Comparison of ENCODE assay signal across 1 cellular context in the genomic region with DNA sequence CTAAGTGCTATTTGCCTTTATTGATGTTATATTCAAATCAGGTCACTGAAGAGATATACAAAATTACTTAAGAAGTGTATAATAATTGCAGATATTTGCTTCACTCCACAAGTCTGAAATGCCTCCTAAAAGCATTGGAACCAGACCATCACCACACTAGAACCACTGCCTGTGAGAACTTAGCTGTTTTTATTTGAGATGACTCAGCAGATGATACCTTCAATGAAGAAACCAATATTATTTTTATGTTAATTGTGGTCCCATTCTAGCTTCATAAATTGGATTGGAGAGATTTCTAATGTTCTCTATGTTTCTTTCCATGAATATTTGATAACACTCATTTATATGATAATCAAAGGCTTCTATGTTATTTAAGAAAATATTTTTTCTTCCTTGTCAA.
A peak's percentile ranks its signal among the peaks of the same experiment; 100 is the strongest.
TF ChIP-seq lines count a peak whose summit lies in the region.

No MANE protein-coding gene starts in this region.

TF ChIP-seq in K562, 482 proteins besides CTCF, POLR2A, EP300 and RAD21 (continued from another document):
- TF ChIP-seq, protein P1, sequence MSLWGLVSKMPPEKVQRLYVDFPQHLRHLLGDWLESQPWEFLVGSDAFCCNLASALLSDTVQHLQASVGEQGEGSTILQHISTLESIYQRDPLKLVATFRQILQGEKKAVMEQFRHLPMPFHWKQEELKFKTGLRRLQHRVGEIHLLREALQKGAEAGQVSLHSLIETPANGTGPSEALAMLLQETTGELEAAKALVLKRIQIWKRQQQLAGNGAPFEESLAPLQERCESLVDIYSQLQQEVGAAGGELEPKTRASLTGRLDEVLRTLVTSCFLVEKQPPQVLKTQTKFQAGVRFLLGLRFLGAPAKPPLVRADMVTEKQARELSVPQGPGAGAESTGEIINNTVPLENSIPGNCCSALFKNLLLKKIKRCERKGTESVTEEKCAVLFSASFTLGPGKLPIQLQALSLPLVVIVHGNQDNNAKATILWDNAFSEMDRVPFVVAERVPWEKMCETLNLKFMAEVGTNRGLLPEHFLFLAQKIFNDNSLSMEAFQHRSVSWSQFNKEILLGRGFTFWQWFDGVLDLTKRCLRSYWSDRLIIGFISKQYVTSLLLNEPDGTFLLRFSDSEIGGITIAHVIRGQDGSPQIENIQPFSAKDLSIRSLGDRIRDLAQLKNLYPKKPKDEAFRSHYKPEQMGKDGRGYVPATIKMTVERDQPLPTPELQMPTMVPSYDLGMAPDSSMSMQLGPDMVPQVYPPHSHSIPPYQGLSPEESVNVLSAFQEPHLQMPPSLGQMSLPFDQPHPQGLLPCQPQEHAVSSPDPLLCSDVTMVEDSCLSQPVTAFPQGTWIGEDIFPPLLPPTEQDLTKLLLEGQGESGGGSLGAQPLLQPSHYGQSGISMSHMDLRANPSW (CRISPR knock-in tag; IDR thresholded peaks at IDR 0.05) = no peak
- no peak for TF ChIP-seq RFX1 (IDR thresholded peaks at IDR 0.05)
- TF ChIP-seq, protein P2, sequence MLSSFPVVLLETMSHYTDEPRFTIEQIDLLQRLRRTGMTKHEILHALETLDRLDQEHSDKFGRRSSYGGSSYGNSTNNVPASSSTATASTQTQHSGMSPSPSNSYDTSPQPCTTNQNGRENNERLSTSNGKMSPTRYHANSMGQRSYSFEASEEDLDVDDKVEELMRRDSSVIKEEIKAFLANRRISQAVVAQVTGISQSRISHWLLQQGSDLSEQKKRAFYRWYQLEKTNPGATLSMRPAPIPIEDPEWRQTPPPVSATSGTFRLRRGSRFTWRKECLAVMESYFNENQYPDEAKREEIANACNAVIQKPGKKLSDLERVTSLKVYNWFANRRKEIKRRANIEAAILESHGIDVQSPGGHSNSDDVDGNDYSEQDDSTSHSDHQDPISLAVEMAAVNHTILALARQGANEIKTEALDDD (IDR thresholded peaks at IDR 0.05) = no peak
- TF ChIP-seq MAFK (IDR thresholded peaks at IDR 0.05; ENCODE audit: low read length) = peak; percentile 73
- TF ChIP-seq NCOA4 (IDR thresholded peaks at IDR 0.05; ENCODE audit: partially characterized antibody) = no peak
- TF ChIP-seq RBFOX2 (IDR thresholded peaks at IDR 0.05; ENCODE audit: low read depth, low read length) = no peak
- TF ChIP-seq DMBX1 (CRISPR knock-in tag; IDR thresholded peaks at IDR 0.05; ENCODE audit: borderline replicate concordance) = no peak
- TF ChIP-seq NFIC (IDR thresholded peaks at IDR 0.05) = no peak
- no peak for TF ChIP-seq PTBP1 (IDR thresholded peaks at IDR 0.05; ENCODE audit: low read depth, low read length)
- no peak for TF ChIP-seq STAT5A (IDR thresholded peaks at IDR 0.05; ENCODE audit: borderline replicate concordance, low read length)
- TF ChIP-seq SNRNP70 (optimal IDR thresholded peaks at IDR 0.05; ENCODE audit: low read depth, low read length) = no peak
- TF ChIP-seq CBFA2T2 (conservative IDR thresholded peaks at IDR 0.05) = no peak
- peak; percentile 91 for TF ChIP-seq C11orf30 (IDR thresholded peaks at IDR 0.05; ENCODE audit: low read depth)
- TF ChIP-seq, protein P3, sequence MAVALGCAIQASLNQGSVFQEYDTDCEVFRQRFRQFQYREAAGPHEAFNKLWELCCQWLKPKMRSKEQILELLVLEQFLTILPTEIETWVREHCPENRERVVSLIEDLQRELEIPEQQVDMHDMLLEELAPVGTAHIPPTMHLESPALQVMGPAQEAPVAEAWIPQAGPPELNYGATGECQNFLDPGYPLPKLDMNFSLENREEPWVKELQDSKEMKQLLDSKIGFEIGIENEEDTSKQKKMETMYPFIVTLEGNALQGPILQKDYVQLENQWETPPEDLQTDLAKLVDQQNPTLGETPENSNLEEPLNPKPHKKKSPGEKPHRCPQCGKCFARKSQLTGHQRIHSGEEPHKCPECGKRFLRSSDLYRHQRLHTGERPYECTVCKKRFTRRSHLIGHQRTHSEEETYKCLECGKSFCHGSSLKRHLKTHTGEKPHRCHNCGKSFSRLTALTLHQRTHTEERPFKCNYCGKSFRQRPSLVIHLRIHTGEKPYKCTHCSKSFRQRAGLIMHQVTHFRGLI (CRISPR knock-in tag; IDR thresholded peaks at IDR 0.05) = no peak
- no peak for TF ChIP-seq SRSF7 (optimal IDR thresholded peaks at IDR 0.05; ENCODE audit: low read depth, low read length)
- TF ChIP-seq EWSR1 (IDR thresholded peaks at IDR 0.05; ENCODE audit: borderline replicate concordance, low read depth, partially characterized antibody) = no peak
- no peak for TF ChIP-seq ZNF354B (CRISPR knock-in tag; IDR thresholded peaks at IDR 0.05)
- TF ChIP-seq, protein P4, sequence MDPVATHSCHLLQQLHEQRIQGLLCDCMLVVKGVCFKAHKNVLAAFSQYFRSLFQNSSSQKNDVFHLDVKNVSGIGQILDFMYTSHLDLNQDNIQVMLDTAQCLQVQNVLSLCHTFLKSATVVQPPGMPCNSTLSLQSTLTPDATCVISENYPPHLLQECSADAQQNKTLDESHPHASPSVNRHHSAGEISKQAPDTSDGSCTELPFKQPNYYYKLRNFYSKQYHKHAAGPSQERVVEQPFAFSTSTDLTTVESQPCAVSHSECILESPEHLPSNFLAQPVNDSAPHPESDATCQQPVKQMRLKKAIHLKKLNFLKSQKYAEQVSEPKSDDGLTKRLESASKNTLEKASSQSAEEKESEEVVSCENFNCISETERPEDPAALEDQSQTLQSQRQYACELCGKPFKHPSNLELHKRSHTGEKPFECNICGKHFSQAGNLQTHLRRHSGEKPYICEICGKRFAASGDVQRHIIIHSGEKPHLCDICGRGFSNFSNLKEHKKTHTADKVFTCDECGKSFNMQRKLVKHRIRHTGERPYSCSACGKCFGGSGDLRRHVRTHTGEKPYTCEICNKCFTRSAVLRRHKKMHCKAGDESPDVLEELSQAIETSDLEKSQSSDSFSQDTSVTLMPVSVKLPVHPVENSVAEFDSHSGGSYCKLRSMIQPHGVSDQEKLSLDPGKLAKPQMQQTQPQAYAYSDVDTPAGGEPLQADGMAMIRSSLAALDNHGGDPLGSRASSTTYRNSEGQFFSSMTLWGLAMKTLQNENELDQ (CRISPR knock-in tag; IDR thresholded peaks at IDR 0.05; ENCODE audit: borderline replicate concordance) = no peak
- TF ChIP-seq SIN3A (IDR thresholded peaks at IDR 0.05; ENCODE audit: borderline replicate concordance in 2 of 2, control insufficient read depth in 1 of 2, low read depth in 2 of 2, low read length in 2 of 2) = no peak
- TF ChIP-seq RBM15 (IDR thresholded peaks at IDR 0.05; ENCODE audit: insufficient read depth, low read length) = no peak
- TF ChIP-seq CAMTA2 (CRISPR knock-in tag; conservative IDR thresholded peaks at IDR 0.05) = no peak
- TF ChIP-seq IFI16 (CRISPR knock-in tag; IDR thresholded peaks at IDR 0.05) = no peak
- TF ChIP-seq POLR2B (IDR thresholded peaks at IDR 0.05; ENCODE audit: low read depth, partially characterized antibody) = no peak
- TF ChIP-seq PRMT5 (CRISPR knock-in tag; IDR thresholded peaks at IDR 0.05) = no peak
- no peak for TF ChIP-seq JUND (IDR thresholded peaks at IDR 0.05; ENCODE audit: borderline replicate concordance, low read depth, low read length)
- TF ChIP-seq JUND (tag; IDR thresholded peaks at IDR 0.05; ENCODE audit: borderline replicate concordance, low read depth, low read length) = no peak
- TF ChIP-seq, protein P5, sequence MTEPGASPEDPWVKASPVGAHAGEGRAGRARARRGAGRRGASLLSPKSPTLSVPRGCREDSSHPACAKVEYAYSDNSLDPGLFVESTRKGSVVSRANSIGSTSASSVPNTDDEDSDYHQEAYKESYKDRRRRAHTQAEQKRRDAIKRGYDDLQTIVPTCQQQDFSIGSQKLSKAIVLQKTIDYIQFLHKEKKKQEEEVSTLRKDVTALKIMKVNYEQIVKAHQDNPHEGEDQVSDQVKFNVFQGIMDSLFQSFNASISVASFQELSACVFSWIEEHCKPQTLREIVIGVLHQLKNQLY (CRISPR knock-in tag; conservative IDR thresholded peaks at IDR 0.05) = no peak
- TF ChIP-seq BDP1 (IDR thresholded peaks at IDR 0.05; ENCODE audit: insufficient read depth, insufficient read length) = no peak
